1 cellular context compared by ENCODE assay signal in the genomic region with DNA sequence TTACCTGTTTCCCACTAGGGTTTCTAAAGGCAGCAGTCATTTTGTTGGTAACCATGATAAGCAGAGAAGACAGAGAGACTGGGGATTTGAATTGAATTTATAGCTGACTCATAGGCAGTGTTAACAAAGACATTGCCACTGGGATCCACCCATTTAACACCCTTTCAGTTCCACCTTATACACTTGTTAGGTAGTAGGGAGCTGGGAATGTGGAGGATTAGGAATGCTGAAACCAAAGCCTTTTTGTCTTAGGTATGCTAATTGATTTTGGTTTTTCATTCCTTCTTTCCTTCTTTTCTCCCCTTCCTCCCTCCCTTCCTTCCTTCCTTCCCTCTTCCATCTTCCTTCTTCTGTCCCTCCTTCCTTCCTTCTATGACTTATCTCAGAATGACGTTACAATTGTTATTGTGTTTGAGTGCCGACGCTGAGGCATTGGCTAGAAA.
TF ChIP-seq lines count a peak whose summit lies in the region.

No MANE protein-coding gene starts in this region.

TF ChIP-seq in K562, 482 proteins besides CTCF, POLR2A, EP300 and RAD21 (continued from another document and continues in another):
- TF ChIP-seq, protein P1, sequence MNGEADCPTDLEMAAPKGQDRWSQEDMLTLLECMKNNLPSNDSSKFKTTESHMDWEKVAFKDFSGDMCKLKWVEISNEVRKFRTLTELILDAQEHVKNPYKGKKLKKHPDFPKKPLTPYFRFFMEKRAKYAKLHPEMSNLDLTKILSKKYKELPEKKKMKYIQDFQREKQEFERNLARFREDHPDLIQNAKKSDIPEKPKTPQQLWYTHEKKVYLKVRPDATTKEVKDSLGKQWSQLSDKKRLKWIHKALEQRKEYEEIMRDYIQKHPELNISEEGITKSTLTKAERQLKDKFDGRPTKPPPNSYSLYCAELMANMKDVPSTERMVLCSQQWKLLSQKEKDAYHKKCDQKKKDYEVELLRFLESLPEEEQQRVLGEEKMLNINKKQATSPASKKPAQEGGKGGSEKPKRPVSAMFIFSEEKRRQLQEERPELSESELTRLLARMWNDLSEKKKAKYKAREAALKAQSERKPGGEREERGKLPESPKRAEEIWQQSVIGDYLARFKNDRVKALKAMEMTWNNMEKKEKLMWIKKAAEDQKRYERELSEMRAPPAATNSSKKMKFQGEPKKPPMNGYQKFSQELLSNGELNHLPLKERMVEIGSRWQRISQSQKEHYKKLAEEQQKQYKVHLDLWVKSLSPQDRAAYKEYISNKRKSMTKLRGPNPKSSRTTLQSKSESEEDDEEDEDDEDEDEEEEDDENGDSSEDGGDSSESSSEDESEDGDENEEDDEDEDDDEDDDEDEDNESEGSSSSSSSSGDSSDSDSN (IDR thresholded peaks at IDR 0.05; ENCODE audit: borderline replicate concordance in 1 of 2, low read depth in 2 of 2, low read length in 2 of 2) = no peak
- TF ChIP-seq OTX1 (CRISPR knock-in tag; IDR thresholded peaks at IDR 0.05) = peak; percentile 31; the same call in 1 of the 2 replicates
- no peak for TF ChIP-seq ZBTB17 (CRISPR knock-in tag; IDR thresholded peaks at IDR 0.05)
- no peak for TF ChIP-seq HEY1 (CRISPR knock-in tag; IDR thresholded peaks at IDR 0.05; ENCODE audit: borderline replicate concordance)
- peak; percentile 43; the same call in 1 of the 2 replicates for TF ChIP-seq MEF2D (tag; conservative IDR thresholded peaks at IDR 0.05; ENCODE audit: low read depth)
- no peak for TF ChIP-seq MTF1 (CRISPR knock-in tag; IDR thresholded peaks at IDR 0.05; ENCODE audit: borderline replicate concordance)
- TF ChIP-seq FOXM1 (IDR thresholded peaks at IDR 0.05; ENCODE audit: low read depth) = peak; percentile 67
- TF ChIP-seq FOXM1 (CRISPR knock-in tag; IDR thresholded peaks at IDR 0.05; ENCODE audit: low read depth) = no peak
- TF ChIP-seq CHD4 (IDR thresholded peaks at IDR 0.05; ENCODE audit: insufficient read depth, insufficient replicate concordance, low read depth, low read length, poor library complexity, severe bottlenecking) = no peak
- TF ChIP-seq ZNF232 (CRISPR knock-in tag; IDR thresholded peaks at IDR 0.05) = no peak
- peak in 1 of 2 experiments; percentile 25; a peak in 1 of 4 replicates for TF ChIP-seq RCOR1 (IDR thresholded peaks at IDR 0.05; ENCODE audit: borderline replicate concordance in 1 of 2, low read depth in 2 of 2, low read length in 2 of 2)
- TF ChIP-seq ZNF282 (CRISPR knock-in tag; IDR thresholded peaks at IDR 0.05) = no peak
- TF ChIP-seq, protein P2, sequence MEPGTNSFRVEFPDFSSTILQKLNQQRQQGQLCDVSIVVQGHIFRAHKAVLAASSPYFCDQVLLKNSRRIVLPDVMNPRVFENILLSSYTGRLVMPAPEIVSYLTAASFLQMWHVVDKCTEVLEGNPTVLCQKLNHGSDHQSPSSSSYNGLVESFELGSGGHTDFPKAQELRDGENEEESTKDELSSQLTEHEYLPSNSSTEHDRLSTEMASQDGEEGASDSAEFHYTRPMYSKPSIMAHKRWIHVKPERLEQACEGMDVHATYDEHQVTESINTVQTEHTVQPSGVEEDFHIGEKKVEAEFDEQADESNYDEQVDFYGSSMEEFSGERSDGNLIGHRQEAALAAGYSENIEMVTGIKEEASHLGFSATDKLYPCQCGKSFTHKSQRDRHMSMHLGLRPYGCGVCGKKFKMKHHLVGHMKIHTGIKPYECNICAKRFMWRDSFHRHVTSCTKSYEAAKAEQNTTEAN (CRISPR knock-in tag; IDR thresholded peaks at IDR 0.05) = no peak
- TF ChIP-seq SMAD1 (IDR thresholded peaks at IDR 0.05; ENCODE audit: low read depth, low read length, partially characterized antibody) = no peak
- TF ChIP-seq VEZF1 (CRISPR knock-in tag; IDR thresholded peaks at IDR 0.05) = no peak
- no peak for TF ChIP-seq SRSF3 (IDR thresholded peaks at IDR 0.05; ENCODE audit: insufficient read depth, low read length)
- no peak for TF ChIP-seq TAF1 (IDR thresholded peaks at IDR 0.05; ENCODE audit: control insufficient read depth, extremely low read depth, insufficient read depth, low read length, severe bottlenecking)
- TF ChIP-seq ATF1 (CRISPR knock-in tag; IDR thresholded peaks at IDR 0.05) = no peak
- TF ChIP-seq ATF1 (tag; IDR thresholded peaks at IDR 0.05) = peak; percentile 67
- TF ChIP-seq PTBP1 (IDR thresholded peaks at IDR 0.05; ENCODE audit: low read depth, low read length) = no peak
- TF ChIP-seq SETDB1 (IDR thresholded peaks at IDR 0.05; ENCODE audit: low read length) = no peak
- TF ChIP-seq EGR1 (conservative IDR thresholded peaks at IDR 0.05) = no peak
- TF ChIP-seq, protein P3, sequence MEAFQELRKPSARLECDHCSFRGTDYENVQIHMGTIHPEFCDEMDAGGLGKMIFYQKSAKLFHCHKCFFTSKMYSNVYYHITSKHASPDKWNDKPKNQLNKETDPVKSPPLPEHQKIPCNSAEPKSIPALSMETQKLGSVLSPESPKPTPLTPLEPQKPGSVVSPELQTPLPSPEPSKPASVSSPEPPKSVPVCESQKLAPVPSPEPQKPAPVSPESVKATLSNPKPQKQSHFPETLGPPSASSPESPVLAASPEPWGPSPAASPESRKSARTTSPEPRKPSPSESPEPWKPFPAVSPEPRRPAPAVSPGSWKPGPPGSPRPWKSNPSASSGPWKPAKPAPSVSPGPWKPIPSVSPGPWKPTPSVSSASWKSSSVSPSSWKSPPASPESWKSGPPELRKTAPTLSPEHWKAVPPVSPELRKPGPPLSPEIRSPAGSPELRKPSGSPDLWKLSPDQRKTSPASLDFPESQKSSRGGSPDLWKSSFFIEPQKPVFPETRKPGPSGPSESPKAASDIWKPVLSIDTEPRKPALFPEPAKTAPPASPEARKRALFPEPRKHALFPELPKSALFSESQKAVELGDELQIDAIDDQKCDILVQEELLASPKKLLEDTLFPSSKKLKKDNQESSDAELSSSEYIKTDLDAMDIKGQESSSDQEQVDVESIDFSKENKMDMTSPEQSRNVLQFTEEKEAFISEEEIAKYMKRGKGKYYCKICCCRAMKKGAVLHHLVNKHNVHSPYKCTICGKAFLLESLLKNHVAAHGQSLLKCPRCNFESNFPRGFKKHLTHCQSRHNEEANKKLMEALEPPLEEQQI (IDR thresholded peaks at IDR 0.05) = peak; percentile 52; the same call in 1 of the 2 replicates
- TF ChIP-seq FOXP1 (CRISPR knock-in tag; IDR thresholded peaks at IDR 0.05) = no peak
- no peak for TF ChIP-seq RBM15 (IDR thresholded peaks at IDR 0.05; ENCODE audit: insufficient read depth, low read length)
- no peak for TF ChIP-seq ZNF121 (CRISPR knock-in tag; conservative IDR thresholded peaks at IDR 0.05)
- TF ChIP-seq, protein P4, sequence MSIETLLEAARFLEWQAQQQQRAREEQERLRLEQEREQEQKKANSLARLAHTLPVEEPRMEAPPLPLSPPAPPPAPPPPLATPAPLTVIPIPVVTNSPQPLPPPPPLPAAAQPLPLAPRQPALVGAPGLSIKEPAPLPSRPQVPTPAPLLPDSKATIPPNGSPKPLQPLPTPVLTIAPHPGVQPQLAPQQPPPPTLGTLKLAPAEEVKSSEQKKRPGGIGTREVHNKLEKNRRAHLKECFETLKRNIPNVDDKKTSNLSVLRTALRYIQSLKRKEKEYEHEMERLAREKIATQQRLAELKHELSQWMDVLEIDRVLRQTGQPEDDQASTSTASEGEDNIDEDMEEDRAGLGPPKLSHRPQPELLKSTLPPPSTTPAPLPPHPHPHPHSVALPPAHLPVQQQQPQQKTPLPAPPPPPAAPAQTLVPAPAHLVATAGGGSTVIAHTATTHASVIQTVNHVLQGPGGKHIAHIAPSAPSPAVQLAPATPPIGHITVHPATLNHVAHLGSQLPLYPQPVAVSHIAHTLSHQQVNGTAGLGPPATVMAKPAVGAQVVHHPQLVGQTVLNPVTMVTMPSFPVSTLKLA (conservative IDR thresholded peaks at IDR 0.05) = 0 out of 4 replicates have a peak, but pooled peaks of 1 of the 2 experiments have one; percentile 32
- no peak for TF ChIP-seq RBM39 (optimal IDR thresholded peaks at IDR 0.05; ENCODE audit: low read depth, low read length)
- TF ChIP-seq ZNF696 (CRISPR knock-in tag; conservative IDR thresholded peaks at IDR 0.05) = no peak
- TF ChIP-seq ZNF436 (CRISPR knock-in tag; IDR thresholded peaks at IDR 0.05) = no peak
- TF ChIP-seq PBX2 (CRISPR knock-in tag; IDR thresholded peaks at IDR 0.05; ENCODE audit: low read depth) = no peak
- 0 out of 2 replicates have a peak, but pooled peaks have one; percentile 11 for TF ChIP-seq PBX2 (tag; conservative IDR thresholded peaks at IDR 0.05; ENCODE audit: low read depth)
- TF ChIP-seq CREB1 (IDR thresholded peaks at IDR 0.05) = no peak
- no peak for TF ChIP-seq CREB1 (CRISPR knock-in tag; IDR thresholded peaks at IDR 0.05)
- no peak for TF ChIP-seq SMC3 (conservative IDR thresholded peaks at IDR 0.05; ENCODE audit: insufficient read depth, low read depth, low read length)
- TF ChIP-seq TEAD1 (CRISPR knock-in tag; IDR thresholded peaks at IDR 0.05) = no peak
- 0 out of 2 replicates have a peak, but pooled peaks have one; percentile 20 for TF ChIP-seq KHSRP (IDR thresholded peaks at IDR 0.05)
- peak; percentile 92 for TF ChIP-seq C11orf30 (IDR thresholded peaks at IDR 0.05; ENCODE audit: low read depth)
- no peak; the same call in 1 of the 2 replicates for TF ChIP-seq PHF8 (IDR thresholded peaks at IDR 0.05; ENCODE audit: borderline replicate concordance, low read length)
- TF ChIP-seq SNRNP70 (optimal IDR thresholded peaks at IDR 0.05; ENCODE audit: low read depth, low read length) = no peak
- peak; percentile 41; the same call in 1 of the 2 replicates for TF ChIP-seq NCOA1 (IDR thresholded peaks at IDR 0.05; ENCODE audit: low read depth)
- TF ChIP-seq ZNF695 (CRISPR knock-in tag; IDR thresholded peaks at IDR 0.05) = no peak
